ENCODE assay signal across 12 cellular contexts in genomic region chr12:123041811-123042655, GRCh38.
DNase-seq lines count a peak whose midpoint lies in the region; TF ChIP-seq lines count a peak whose summit lies in the region.
"Had no signal": no experiment of that assay in that cellular context is flagged by ENCODE, and none has a peak within 500 bp of the region (broad histone marks: within the 10 kb centered on the region; RNA-seq: fewer than 3 reads in every experiment).

No MANE protein-coding gene starts in this region.

- peaks cover 7% of the 10 kb centered on the region for H3K27me3 Mint-ChIP-seq in neural progenitor cell (ENCODE audit: insufficient read depth, low read depth)
- H3K27me3 Mint-ChIP-seq: activated CD4-positive, alpha-beta T cell treated with anti-CD3 and anti-CD28 coated beads for 36 hours had no signal

- DNase-seq in AG08396 (ENCODE audit: low spot score) (peak; percentile 86), adipocyte (ENCODE audit: low read depth) (peak; percentile 63), fibroblast of the conjunctiva (ENCODE audit: low read depth) (peak; percentile 38), neural progenitor cell (ENCODE audit: low spot score) (no peak), DMS114 treated with DMSO at 0.1 percent for 48 hours (lab: John Stamatoyannopoulos, UW; ENCODE audit: unreplicated experiment) (no peak), NCI-H2081 treated with DMSO at 0.1 percent for 48 hours (lab: John Stamatoyannopoulos, UW) (no peak), hippocampal formation (lab: John Stamatoyannopoulos, UW) (no peak), GM19240 (ENCODE audit: insufficient read length, low spot score) (no peak)
- DNase-seq: activated CD4-positive, alpha-beta T cell treated with anti-CD3 and anti-CD28 coated beads for 36 hours; activated effector memory CD4-positive, alpha-beta T cell treated with anti-CD3 and anti-CD28 coated beads, Interleukin-2, amount 50 U/mL, for 16 hours; KG1; midbrain had no signal

- no peaks in the 10 kb centered on the region for H3K9me3 Mint-ChIP-seq in neural progenitor cell

- H3F3A ChIP-seq in neural progenitor cell (ENCODE audit: low read depth): no peaks in the 10 kb centered on the region

- H3K27me3 ChIP-seq in adipocyte (replicated peaks; ENCODE audit: control insufficient read depth, insufficient read depth, low read length) (no peaks in the 10 kb centered on the region), neural progenitor cell (no peaks in the 10 kb centered on the region)

- H4K20me1 ChIP-seq in neural progenitor cell (ENCODE audit: low read depth): no peaks in the 10 kb centered on the region

- no peak overlapping the region for H3K4me2 ChIP-seq in neural progenitor cell

- H3K4me3 ChIP-seq in adipocyte (ENCODE audit: low read length): no peak overlapping the region
- H3K4me3 ChIP-seq in neural progenitor cell: no peak overlapping the region

- no peak for TF ChIP-seq CTCF in neural progenitor cell (IDR thresholded peaks at IDR 0.05)

- no peaks in the 10 kb centered on the region for H3K36me3 Mint-ChIP-seq in neural progenitor cell

- H3K4me1 ChIP-seq in adipocyte (ENCODE audit: control insufficient read depth, insufficient read depth, low read length): peaks cover 35% of the 10 kb centered on the region
- peaks cover 7% of the 10 kb centered on the region for H3K4me1 ChIP-seq in neural progenitor cell

- peaks cover 31% of the 10 kb centered on the region for H3K4me1 Mint-ChIP-seq in neural progenitor cell

- no peak overlapping the region for H3K4me3 Mint-ChIP-seq in neural progenitor cell
- H3K4me3 Mint-ChIP-seq: activated CD4-positive, alpha-beta T cell treated with anti-CD3 and anti-CD28 coated beads for 36 hours had no signal

- no peak overlapping the region for H3K9ac ChIP-seq in adipocyte (ENCODE audit: low read length)
- no peak overlapping the region for H3K9ac ChIP-seq in neural progenitor cell

- H3K9me3 ChIP-seq in adipocyte (ENCODE audit: control insufficient read depth, low read length) (no peaks in the 10 kb centered on the region), neural progenitor cell (ENCODE audit: low read depth) (no peaks in the 10 kb centered on the region)

- H2AFZ ChIP-seq in neural progenitor cell (replicated peaks): no peak overlapping the region

- H3K36me3 ChIP-seq in adipocyte (ENCODE audit: control insufficient read depth, insufficient read depth, low read length, severe bottlenecking) (no peaks in the 10 kb centered on the region), neural progenitor cell (no peaks in the 10 kb centered on the region)

- H3K79me2 ChIP-seq in neural progenitor cell (ENCODE audit: low read depth): no peaks in the 10 kb centered on the region

- no peak overlapping the region for H3K27ac ChIP-seq in neural progenitor cell

- peak overlapping the region; percentile 21 for H3K27ac Mint-ChIP-seq in neural progenitor cell
- H3K27ac Mint-ChIP-seq: activated CD4-positive, alpha-beta T cell treated with anti-CD3 and anti-CD28 coated beads for 36 hours had no signal

Comparison
In these comparisons a context has a peak if more than half of its experiments do, and no peak if none do; other contexts are left out.
1. DNase-seq: peak in AG08396 (single experiment), adipocyte (single experiment) and fibroblast of the conjunctiva (single experiment); none in neural progenitor cell (single experiment), DMS114 treated with DMSO at 0.1 percent for 48 hours (single experiment), NCI-H2081 treated with DMSO at 0.1 percent for 48 hours (single experiment), hippocampal formation (0 of 2) and GM19240 (single experiment).